ENCODE assay signal across 28 cellular contexts in the genomic region with DNA sequence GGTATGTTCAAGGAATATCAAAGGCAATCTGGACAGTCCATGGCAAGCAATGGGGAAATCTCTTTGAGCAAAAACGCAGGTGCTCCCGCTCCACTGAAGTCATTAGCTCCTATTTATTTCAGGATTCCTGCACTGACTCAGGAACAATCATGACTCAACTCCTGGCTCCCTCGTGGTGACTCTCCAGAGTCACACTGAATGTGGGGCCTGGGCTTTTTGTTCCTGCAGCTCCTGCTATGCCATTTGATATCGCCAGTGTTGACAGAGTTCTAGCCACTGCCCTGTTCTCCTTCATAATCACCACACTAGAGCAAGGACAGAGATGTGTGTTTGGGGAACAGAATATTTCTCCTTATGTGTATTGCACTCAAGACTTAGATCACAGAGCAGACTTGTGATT.
DNase-seq lines count a peak whose midpoint lies in the region; ATAC-seq and TF ChIP-seq lines count a peak whose summit lies in the region.
"Had no signal": no experiment of that assay in that cellular context is flagged by ENCODE, and none has a peak within 500 bp of the region (broad histone marks: within the 10 kb centered on the region; RNA-seq: fewer than 3 reads in every experiment).

No MANE protein-coding gene starts in this region.

- no peaks in the 10 kb centered on the region for H3K9me3 Mint-ChIP-seq in stimulated activated naive CD8-positive, alpha-beta T cell treated with anti-CD3 and anti-CD28 coated beads, Interleukin-15, amount 100 ng/mL, for 72 hours

- no peaks in the 10 kb centered on the region for H3K27me3 Mint-ChIP-seq in stimulated activated naive CD8-positive, alpha-beta T cell treated with anti-CD3 and anti-CD28 coated beads, Interleukin-15, amount 100 ng/mL, for 72 hours
- H3K27me3 Mint-ChIP-seq: activated CD4-positive, alpha-beta T cell treated with anti-CD3 and anti-CD28 coated beads for 36 hours; activated naive CD8-positive, alpha-beta T cell treated with anti-CD3 and anti-CD28 coated beads, Interleukin-2, amount 10 ng/mL, durations not matched to agents 7 days and 5 days; B cell; CD8-positive, alpha-beta memory T cell; stimulated activated naive CD8-positive, alpha-beta T cell treated with anti-CD3 and anti-CD28 coated beads, Interleukin-15, Interleukin-2, amounts not matched to agents 100 ng/mL and 50 ng/mL, for 24 hours had no signal

- H3K27ac Mint-ChIP-seq in stimulated activated naive CD8-positive, alpha-beta T cell treated with anti-CD3 and anti-CD28 coated beads, Interleukin-15, amount 100 ng/mL, for 72 hours: no peak overlapping the region
- H3K27ac Mint-ChIP-seq: activated CD4-positive, alpha-beta T cell treated with anti-CD3 and anti-CD28 coated beads for 36 hours; activated naive CD8-positive, alpha-beta T cell treated with anti-CD3 and anti-CD28 coated beads, Interleukin-2, amount 10 ng/mL, durations not matched to agents 7 days and 5 days; B cell; CD8-positive, alpha-beta memory T cell; stimulated activated naive CD8-positive, alpha-beta T cell treated with anti-CD3 and anti-CD28 coated beads, Interleukin-15, Interleukin-2, amounts not matched to agents 100 ng/mL and 50 ng/mL, for 24 hours had no signal

- no peak for ATAC-seq in stimulated activated naive CD8-positive, alpha-beta T cell treated with anti-CD3 and anti-CD28 coated beads, Interleukin-15, amount 100 ng/mL, for 72 hours
- ATAC-seq: A549; activated CD4-positive, alpha-beta T cell treated with anti-CD3 and anti-CD28 coated beads for 36 hours; SK-N-SH treated with all-trans-retinoic acid at 6 μM for 48 hours had no signal

- no peak overlapping the region for H3K4me3 Mint-ChIP-seq in stimulated activated naive CD8-positive, alpha-beta T cell treated with anti-CD3 and anti-CD28 coated beads, Interleukin-15, amount 100 ng/mL, for 72 hours
- H3K4me3 Mint-ChIP-seq: activated CD4-positive, alpha-beta T cell treated with anti-CD3 and anti-CD28 coated beads for 36 hours; activated naive CD8-positive, alpha-beta T cell treated with anti-CD3 and anti-CD28 coated beads, Interleukin-2, amount 10 ng/mL, durations not matched to agents 7 days and 5 days; B cell; CD8-positive, alpha-beta memory T cell; stimulated activated naive CD8-positive, alpha-beta T cell treated with anti-CD3 and anti-CD28 coated beads, Interleukin-15, Interleukin-2, amounts not matched to agents 100 ng/mL and 50 ng/mL, for 24 hours had no signal

- no peak overlapping the region for H3K4me3 ChIP-seq in epithelial cell of esophagus (ENCODE audit: low read length)
- H3K4me3 ChIP-seq: A549, dorsolateral prefrontal cortex, thyroid gland had no signal

- no peaks in the 10 kb centered on the region for H3K4me1 Mint-ChIP-seq in stimulated activated naive CD8-positive, alpha-beta T cell treated with anti-CD3 and anti-CD28 coated beads, Interleukin-15, amount 100 ng/mL, for 72 hours
- H3K4me1 Mint-ChIP-seq: activated CD4-positive, alpha-beta T cell treated with anti-CD3 and anti-CD28 coated beads for 36 hours; activated naive CD8-positive, alpha-beta T cell treated with anti-CD3 and anti-CD28 coated beads, Interleukin-2, amount 10 ng/mL, durations not matched to agents 7 days and 5 days; B cell; CD8-positive, alpha-beta memory T cell had no signal

- no peak for TF ChIP-seq CTCF in epithelial cell of esophagus (IDR thresholded peaks at IDR 0.05; ENCODE audit: insufficient read depth, low read depth, low read length, missing control alignments)

- DNase-seq in A172 (ENCODE audit: low spot score) (peak; percentile 21), LHCN-M2 (ENCODE audit: low read depth) (peak; percentile 21), epithelial cell of esophagus (ENCODE audit: low read depth) (peak; percentile 59), kidney tubule cell (ENCODE audit: low spot score) (peak; percentile 68), cerebellum (ENCODE audit: low spot score) (no peak), NCI-H1105 treated with DMSO at 0.1 percent for 48 hours (lab: John Stamatoyannopoulos, UW) (no peak)
- no peak for DNase-seq in stimulated activated naive CD8-positive, alpha-beta T cell treated with anti-CD3 and anti-CD28 coated beads, Interleukin-15, amount 100 ng/mL, for 72 hours
- DNase-seq in activated CD4-positive, CD25-positive, alpha-beta regulatory T cell treated with anti-CD3 and anti-CD28 coated beads, Interleukin-2, amount 50 U/mL, for 72 hours: no peak
- DNase-seq: activated CD4-positive, alpha-beta T cell treated with anti-CD3 and anti-CD28 coated beads for 36 hours; activated effector memory CD4-positive, alpha-beta T cell treated with anti-CD3 and anti-CD28 coated beads, Interleukin-2, amount 50 U/mL, for 16 hours; activated naive CD8-positive, alpha-beta T cell treated with anti-CD3 and anti-CD28 coated beads, Interleukin-2, amount 10 ng/mL, durations not matched to agents 7 days and 5 days; activated T-cell treated with anti-CD3 and anti-CD28 coated beads, Interleukin-2, amount 50 U/mL, for 1 hour; CD8-positive, alpha-beta memory T cell; dorsolateral prefrontal cortex; GDM1; KBM-7; kidney; NCI-H1436; NCI-H2107; NCI-H446; NCI-H82; posterior cingulate gyrus; T-helper 2 cell; thyroid gland had no signal

Comparison
In these comparisons a context has a peak if more than half of its experiments do, and no peak if none do; other contexts are left out.
1. DNase-seq: peak in A172 (single experiment), LHCN-M2 (single experiment), epithelial cell of esophagus (single experiment) and kidney tubule cell (single experiment); none in cerebellum (single experiment), stimulated activated naive CD8-positive, alpha-beta T cell treated with anti-CD3 and anti-CD28 coated beads, Interleukin-15, amount 100 ng/mL, for 72 hours (0 of 2), NCI-H1105 treated with DMSO at 0.1 percent for 48 hours (single experiment) and activated CD4-positive, CD25-positive, alpha-beta regulatory T cell treated with anti-CD3 and anti-CD28 coated beads, Interleukin-2, amount 50 U/mL, for 72 hours (single experiment).